8 cellular contexts compared by ENCODE assay signal in the genomic region with DNA sequence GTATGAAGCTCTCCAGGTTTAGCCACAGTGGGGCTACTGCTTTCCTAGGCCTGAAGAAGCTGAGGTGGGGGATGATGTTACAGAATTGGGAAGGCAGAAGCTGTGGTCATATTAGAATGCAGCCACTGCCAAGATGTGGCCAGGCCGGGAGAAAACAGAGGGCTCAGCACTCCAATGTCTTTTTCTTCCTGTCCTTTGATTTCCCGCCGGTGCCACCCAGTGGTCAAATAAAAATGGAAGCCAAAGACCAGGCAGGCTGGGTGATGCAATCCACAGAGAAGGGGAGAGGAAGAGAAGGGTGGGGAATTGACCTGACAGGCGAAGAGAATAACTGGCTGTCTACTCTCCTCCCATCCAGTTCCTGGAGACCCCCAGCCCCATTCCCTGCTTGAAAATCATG.
DNase-seq lines count a peak whose midpoint lies in the region; ATAC-seq, FAIRE-seq and TF ChIP-seq lines count a peak whose summit lies in the region.

No MANE protein-coding gene starts in this region.

- peak in 1 of 2 experiments; percentile 20; a peak in 1 of 5 replicates for TF ChIP-seq RAD21 in A549 (conservative IDR thresholded peaks at IDR 0.05 in 1 of 2, IDR thresholded peaks at IDR 0.05 in 1 of 2)

- H3K9me3 ChIP-seq in A549, result no peaks in the 10 kb centered on the region
- no peaks in the 10 kb centered on the region for H3K9me3 ChIP-seq in stomach

- WGBS in A549 (ENCODE audit: missing lambda C conversion rate), result 10% methylated on average over 4 of the region's 4 CpGs
- WGBS in stomach, 5 donors, result 6 to 23% (median 21%) methylated on average over 4 of the region's 4 CpGs

- H3K27ac ChIP-seq in A549 (0 out of 6 replicates have a peak overlapping the region, but pooled peaks of 1 of the 2 experiments have one; percentile 33), stomach (no peak overlapping the region)

- POLR2A ChIA-PET in A549 (lab: Yijun Ruan, JAX), result no interaction called here

- intact Hi-C loops in stomach (cut with DNase I; ENCODE audit: low total_unique reads), result no loop called here

- ATAC-seq in A549, result peak in 1 of 2 experiments; percentile 65; a peak in 2 of 6 replicates
- ATAC-seq in HG02642 (IDR thresholded peaks at IDR 0.05; ENCODE audit: poor library complexity, unreplicated experiment), result no peak

- DNase-seq in A549 (ENCODE audit: low read depth in 1 of 2, low spot score in 1 of 2), result peak in 1 of 2 experiments; percentile 21
- DNase-seq in NCI-H1930 (lab: John Stamatoyannopoulos, UW), result peak; percentile 7 to 29
- DNase-seq in epithelial cell of esophagus (ENCODE audit: low read depth), result peak; percentile 3
- DNase-seq in stomach, result peak; percentile 29
- no peak for DNase-seq in DMS153 (lab: John Stamatoyannopoulos, UW)
- DNase-seq in NCI-H128 (lab: John Stamatoyannopoulos, UW; ENCODE audit: unreplicated experiment), result no peak

- TF ChIP-seq CTCF in A549 (IDR thresholded peaks at IDR 0.05), result no peak
- peak; percentile 38 for TF ChIP-seq CTCF in GM12873 (IDR thresholded peaks at IDR 0.05; ENCODE audit: insufficient read depth, low read depth, low read length, missing control alignments)
- TF ChIP-seq CTCF in epithelial cell of esophagus (IDR thresholded peaks at IDR 0.05; ENCODE audit: insufficient read depth, low read depth, low read length, missing control alignments), result no peak
- no peak for TF ChIP-seq CTCF in stomach (IDR thresholded peaks at IDR 0.05)

- TF ChIP-seq POLR2A in A549 (IDR thresholded peaks at IDR 0.05; ENCODE audit: low read length) (no peak), stomach (IDR thresholded peaks at IDR 0.05) (no peak)

- no peaks in the 10 kb centered on the region for H3K36me3 ChIP-seq in stomach

- H3K4me1 ChIP-seq in A549, result no peaks in the 10 kb centered on the region
- H3K4me1 ChIP-seq in stomach, result peaks cover 0 to 7% (median 0%) of the 10 kb centered on the region in 4 donors

- H3K4me3 ChIP-seq in A549 (no peak overlapping the region), epithelial cell of esophagus (ENCODE audit: low read length) (no peak overlapping the region), stomach (no peak overlapping the region)

- TF ChIP-seq EP300 in A549 (IDR thresholded peaks at IDR 0.05), result no peak
- TF ChIP-seq EP300 in stomach (IDR thresholded peaks at IDR 0.05), result no peak

- FAIRE-seq in A549 (lab: Jason Lieb, UNC), result no peak

- CTCF ChIA-PET in A549 (lab: Yijun Ruan, JAX), result no interaction called here

- no peak overlapping the region for H3K4me2 ChIP-seq in A549

- H3K27me3 ChIP-seq in stomach, result no peaks in the 10 kb centered on the region

TF ChIP-seq in A549, 52 proteins besides CTCF, POLR2A, EP300 and RAD21:
- TF ChIP-seq, protein P1, sequence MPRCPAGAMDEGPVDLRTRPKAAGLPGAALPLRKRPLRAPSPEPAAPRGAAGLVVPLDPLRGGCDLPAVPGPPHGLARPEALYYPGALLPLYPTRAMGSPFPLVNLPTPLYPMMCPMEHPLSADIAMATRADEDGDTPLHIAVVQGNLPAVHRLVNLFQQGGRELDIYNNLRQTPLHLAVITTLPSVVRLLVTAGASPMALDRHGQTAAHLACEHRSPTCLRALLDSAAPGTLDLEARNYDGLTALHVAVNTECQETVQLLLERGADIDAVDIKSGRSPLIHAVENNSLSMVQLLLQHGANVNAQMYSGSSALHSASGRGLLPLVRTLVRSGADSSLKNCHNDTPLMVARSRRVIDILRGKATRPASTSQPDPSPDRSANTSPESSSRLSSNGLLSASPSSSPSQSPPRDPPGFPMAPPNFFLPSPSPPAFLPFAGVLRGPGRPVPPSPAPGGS (IDR thresholded peaks at IDR 0.05), result no peak
- TF ChIP-seq SREBF2 (IDR thresholded peaks at IDR 0.05) (no peak), BHLHE40 (IDR thresholded peaks at IDR 0.05; ENCODE audit: low read depth, low read length) (no peak), CEBPB (IDR thresholded peaks at IDR 0.05) (peak; percentile 54 to 80; a peak in 3 of 4 replicates)
- TF ChIP-seq, protein P2, sequence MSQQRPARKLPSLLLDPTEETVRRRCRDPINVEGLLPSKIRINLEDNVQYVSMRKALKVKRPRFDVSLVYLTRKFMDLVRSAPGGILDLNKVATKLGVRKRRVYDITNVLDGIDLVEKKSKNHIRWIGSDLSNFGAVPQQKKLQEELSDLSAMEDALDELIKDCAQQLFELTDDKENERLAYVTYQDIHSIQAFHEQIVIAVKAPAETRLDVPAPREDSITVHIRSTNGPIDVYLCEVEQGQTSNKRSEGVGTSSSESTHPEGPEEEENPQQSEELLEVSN (IDR thresholded peaks at IDR 0.05; ENCODE audit: borderline replicate concordance, low read depth), result no peak

Comparison
In these comparisons a context has a peak if more than half of its experiments do, and no peak if none do; other contexts are left out.
1. DNase-seq: peak in NCI-H1930 (2 of 2), epithelial cell of esophagus (single experiment) and stomach (single experiment); none in DMS153 (single experiment) and NCI-H128 (single experiment).